In the genomic region with DNA sequence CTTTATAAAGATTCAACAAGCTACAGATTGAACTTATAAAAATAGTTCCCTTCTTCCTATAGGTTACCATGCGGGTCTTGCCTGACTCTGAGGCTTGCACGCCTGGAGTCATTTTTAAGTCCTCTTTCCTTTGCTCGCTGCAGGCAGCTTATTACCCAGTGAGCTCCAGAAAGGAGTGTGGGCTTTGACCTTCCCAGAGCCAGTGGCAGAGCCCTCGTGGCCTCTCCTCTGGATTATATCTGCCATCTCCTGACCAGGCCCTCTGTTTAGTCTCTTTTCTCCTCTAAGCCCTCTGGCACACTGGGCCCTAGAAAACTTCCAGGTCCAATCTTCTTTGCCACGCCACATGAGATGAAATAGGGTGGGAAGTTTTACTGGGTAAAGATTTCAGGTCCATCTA, we compare ENCODE assay signal across 14 cellular contexts. TPM values are rescaled to one million over a fixed set of nuclear protein-coding genes. Genes with fewer than 3 reads are reported as not detected.
DNase-seq lines count a peak whose midpoint lies in the region; ATAC-seq and TF ChIP-seq lines count a peak whose summit lies in the region.
"Had no signal": no experiment of that assay in that cellular context is flagged by ENCODE, and none has a peak within 500 bp of the region (broad histone marks: within the 10 kb centered on the region; RNA-seq: fewer than 3 reads in every experiment).

No MANE protein-coding gene starts in this region.

- H3K9me3 Mint-ChIP-seq in activated CD8-positive, alpha-beta T cell treated with anti-CD3 and anti-CD28 coated beads for 36 hours, result peaks cover 2% of the 10 kb centered on the region
- H3K9me3 Mint-ChIP-seq in activated CD8-positive, alpha-beta T cell treated with anti-CD3 and anti-CD28 coated beads, Interleukin-2, amount 10 ng/mL, durations not matched to agents 7 days and 5 days (ENCODE audit: insufficient read depth), result no peaks in the 10 kb centered on the region
- H3K9me3 Mint-ChIP-seq in activated naive CD8-positive, alpha-beta T cell (ENCODE audit: low read depth), result no peaks in the 10 kb centered on the region
- no peaks in the 10 kb centered on the region for H3K9me3 Mint-ChIP-seq in activated naive CD8-positive, alpha-beta T cell treated with anti-CD3 and anti-CD28 coated beads, Interleukin-2, amount 50 U/mL, for 24 hours
- H3K9me3 Mint-ChIP-seq in type B pancreatic cell, result no peaks in the 10 kb centered on the region
- H3K9me3 Mint-ChIP-seq: H9 had no signal

- H3K36me3 ChIP-seq in mesenchymal stem cell (ENCODE audit: control insufficient read depth in 1 of 2, insufficient read depth in 2 of 2, low read depth in 1 of 2, low read length in 2 of 2), result no peaks in the 10 kb centered on the region
- H3K36me3 ChIP-seq: BLaER1 had no signal

- H3K4ac ChIP-seq in mesenchymal stem cell (ENCODE audit: low read depth in 1 of 2, low read length in 2 of 2), result no peak overlapping the region

- no peak overlapping the region for H2AK5ac ChIP-seq in mesenchymal stem cell (ENCODE audit: low read length, severe bottlenecking)

- peaks cover 67% of the 10 kb centered on the region for H3K4me1 Mint-ChIP-seq in activated CD8-positive, alpha-beta T cell treated with anti-CD3 and anti-CD28 coated beads for 36 hours (ENCODE audit: low read depth)
- peaks cover 45% of the 10 kb centered on the region for H3K4me1 Mint-ChIP-seq in activated CD8-positive, alpha-beta T cell treated with anti-CD3 and anti-CD28 coated beads, Interleukin-2, amount 10 ng/mL, durations not matched to agents 7 days and 5 days (ENCODE audit: low read depth)
- H3K4me1 Mint-ChIP-seq in activated naive CD8-positive, alpha-beta T cell (ENCODE audit: low read depth), result peaks cover 59% of the 10 kb centered on the region
- H3K4me1 Mint-ChIP-seq in activated naive CD8-positive, alpha-beta T cell treated with anti-CD3 and anti-CD28 coated beads, Interleukin-2, amount 50 U/mL, for 24 hours, result peaks cover 70% of the 10 kb centered on the region
- H3K4me1 Mint-ChIP-seq in type B pancreatic cell (ENCODE audit: unreplicated experiment), result peaks cover 24% of the 10 kb centered on the region

- H3K9ac ChIP-seq in mesenchymal stem cell (ENCODE audit: low read length), result no peak overlapping the region
- H3K9ac ChIP-seq: BLaER1 had no signal

- no peaks in the 10 kb centered on the region for H3K27me3 Mint-ChIP-seq in activated CD8-positive, alpha-beta T cell treated with anti-CD3 and anti-CD28 coated beads for 36 hours
- H3K27me3 Mint-ChIP-seq in activated CD8-positive, alpha-beta T cell treated with anti-CD3 and anti-CD28 coated beads, Interleukin-2, amount 10 ng/mL, durations not matched to agents 7 days and 5 days (ENCODE audit: low read depth), result no peaks in the 10 kb centered on the region
- H3K27me3 Mint-ChIP-seq in activated naive CD8-positive, alpha-beta T cell, result no peaks in the 10 kb centered on the region
- H3K27me3 Mint-ChIP-seq in activated naive CD8-positive, alpha-beta T cell treated with anti-CD3 and anti-CD28 coated beads, Interleukin-2, amount 50 U/mL, for 24 hours, result no peaks in the 10 kb centered on the region
- H3K27me3 Mint-ChIP-seq in type B pancreatic cell, result no peaks in the 10 kb centered on the region

- POLR2A ChIA-PET in activated CD8-positive, alpha-beta T cell treated with anti-CD3 and anti-CD28 coated beads for 36 hours (lab: Charles Lee), result interaction anchor here (0.9 to 2.8 kb wide), 4 partner anchors 10 to 226 kb away, joined by 3 to 12 read pairs (median 4); a partner anchor contains a TSS
- POLR2A ChIA-PET in activated CD8-positive, alpha-beta T cell treated with anti-CD3 and anti-CD28 coated beads, Interleukin-2, amount 10 ng/mL, durations not matched to agents 7 days and 5 days (lab: Charles Lee), result interaction anchor here (0.9 to 1.6 kb wide), 2 partner anchors 10 to 41 kb away, joined by 3 to 5 read pairs; a partner anchor contains a TSS

- H3K27ac Mint-ChIP-seq in activated CD8-positive, alpha-beta T cell treated with anti-CD3 and anti-CD28 coated beads for 36 hours, result peak overlapping the region; percentile 16
- no peak overlapping the region for H3K27ac Mint-ChIP-seq in activated CD8-positive, alpha-beta T cell treated with anti-CD3 and anti-CD28 coated beads, Interleukin-2, amount 10 ng/mL, durations not matched to agents 7 days and 5 days
- H3K27ac Mint-ChIP-seq in activated naive CD8-positive, alpha-beta T cell, result peak overlapping the region; percentile 75
- H3K27ac Mint-ChIP-seq in activated naive CD8-positive, alpha-beta T cell treated with anti-CD3 and anti-CD28 coated beads, Interleukin-2, amount 50 U/mL, for 24 hours, result no peak overlapping the region
- H3K27ac Mint-ChIP-seq in type B pancreatic cell, result peak overlapping the region; percentile 70

- no peak overlapping the region for H3K4me3 Mint-ChIP-seq in activated CD8-positive, alpha-beta T cell treated with anti-CD3 and anti-CD28 coated beads for 36 hours
- no peak overlapping the region for H3K4me3 Mint-ChIP-seq in activated CD8-positive, alpha-beta T cell treated with anti-CD3 and anti-CD28 coated beads, Interleukin-2, amount 10 ng/mL, durations not matched to agents 7 days and 5 days
- H3K4me3 Mint-ChIP-seq in activated naive CD8-positive, alpha-beta T cell, result no peak overlapping the region
- H3K4me3 Mint-ChIP-seq in activated naive CD8-positive, alpha-beta T cell treated with anti-CD3 and anti-CD28 coated beads, Interleukin-2, amount 50 U/mL, for 24 hours, result no peak overlapping the region
- no peak overlapping the region for H3K4me3 Mint-ChIP-seq in type B pancreatic cell
- H3K4me3 Mint-ChIP-seq: H9 had no signal

- H2BK12ac ChIP-seq in mesenchymal stem cell (ENCODE audit: low read length in 2 of 2), result no peak overlapping the region

- no peak overlapping the region for H3K4me3 ChIP-seq in mesenchymal stem cell (ENCODE audit: insufficient read depth in 1 of 2, low read depth in 1 of 2, low read length in 2 of 2)
- H3K4me3 ChIP-seq: BLaER1 had no signal

- DNase-seq in activated CD8-positive, alpha-beta T cell treated with anti-CD3 and anti-CD28 coated beads for 36 hours, result no peak
- DNase-seq in activated CD8-positive, alpha-beta T cell treated with anti-CD3 and anti-CD28 coated beads, Interleukin-2, amount 10 ng/mL, durations not matched to agents 7 days and 5 days, result no peak
- DNase-seq in activated naive CD8-positive, alpha-beta T cell treated with anti-CD3 and anti-CD28 coated beads, Interleukin-2, amount 50 U/mL, for 24 hours, result no peak
- DNase-seq in mesenchymal stem cell (no peak), type B pancreatic cell (ENCODE audit: extremely low spot score, unreplicated experiment) (no peak)
- DNase-seq in stimulated activated CD4-positive, alpha-beta T cell treated with anti-CD3 and anti-CD28 coated beads, Interleukin-4, amount 100 ng/mL, for 4 hours, result no peak
- DNase-seq: AML-193, DMS 273 treated with DMSO at 0.1 percent for 48 hours, GOT3, H9 had no signal

- H3K4me2 ChIP-seq in mesenchymal stem cell (ENCODE audit: low read length, poor library complexity, severe bottlenecking), result no peak overlapping the region
- H3K4me2 ChIP-seq: BLaER1 had no signal

- CTCF ChIA-PET in activated CD8-positive, alpha-beta T cell treated with anti-CD3 and anti-CD28 coated beads for 36 hours (lab: Charles Lee), result interaction anchor here (1.6 to 2.0 kb wide), 2 partner anchors 10 to 16 kb away, joined by 5 to 9 read pairs; no protein-coding TSS in a partner anchor
- CTCF ChIA-PET in activated CD8-positive, alpha-beta T cell treated with anti-CD3 and anti-CD28 coated beads, Interleukin-2, amount 10 ng/mL, durations not matched to agents 7 days and 5 days (lab: Charles Lee), result interaction anchor here (0.8 to 1.7 kb wide), 5 partner anchors 10 to 20 kb away, joined by 3 to 6 read pairs (median 3); no protein-coding TSS in a partner anchor

- no peak overlapping the region for H3K18ac ChIP-seq in mesenchymal stem cell (ENCODE audit: low read depth in 1 of 2, low read length in 2 of 2)

- no peaks in the 10 kb centered on the region for H3K9me3 ChIP-seq in mesenchymal stem cell (ENCODE audit: control insufficient read depth, low read length)
- H3K9me3 ChIP-seq: BLaER1 had no signal

- H3K36me3 Mint-ChIP-seq in activated CD8-positive, alpha-beta T cell treated with anti-CD3 and anti-CD28 coated beads for 36 hours (ENCODE audit: low read depth), result peaks cover 20% of the 10 kb centered on the region
- H3K36me3 Mint-ChIP-seq in activated CD8-positive, alpha-beta T cell treated with anti-CD3 and anti-CD28 coated beads, Interleukin-2, amount 10 ng/mL, durations not matched to agents 7 days and 5 days (ENCODE audit: low read depth), result peaks cover 2% of the 10 kb centered on the region
- H3K36me3 Mint-ChIP-seq in activated naive CD8-positive, alpha-beta T cell, result peaks cover 1% of the 10 kb centered on the region
- peaks cover 5% of the 10 kb centered on the region for H3K36me3 Mint-ChIP-seq in activated naive CD8-positive, alpha-beta T cell treated with anti-CD3 and anti-CD28 coated beads, Interleukin-2, amount 50 U/mL, for 24 hours (ENCODE audit: low read depth)
- no peaks in the 10 kb centered on the region for H3K36me3 Mint-ChIP-seq in type B pancreatic cell

- H3K79me1 ChIP-seq in mesenchymal stem cell (replicated peaks; ENCODE audit: low read length, poor library complexity, severe bottlenecking), result no peaks in the 10 kb centered on the region

- no peak for TF ChIP-seq CTCF in activated CD8-positive, alpha-beta T cell treated with anti-CD3 and anti-CD28 coated beads for 36 hours (IDR thresholded peaks at IDR 0.05)
- TF ChIP-seq CTCF in type B pancreatic cell (conservative IDR thresholded peaks at IDR 0.05), result no peak

- H3K4me1 ChIP-seq in mesenchymal stem cell (ENCODE audit: control insufficient read depth, insufficient read depth, low read depth, low read length), result no peaks in the 10 kb centered on the region

- no peak overlapping the region for H3K27ac ChIP-seq in mesenchymal stem cell (ENCODE audit: low read length, poor library complexity, severe bottlenecking)
- H3K27ac ChIP-seq: 22Rv1, BLaER1 had no signal

- H4K8ac ChIP-seq in mesenchymal stem cell (ENCODE audit: low read length), result no peak overlapping the region

- no peak overlapping the region for H2BK5ac ChIP-seq in mesenchymal stem cell (ENCODE audit: low read depth, low read length, poor library complexity, severe bottlenecking)

- H4K91ac ChIP-seq in mesenchymal stem cell (ENCODE audit: low read length), result no peak overlapping the region

- no peak overlapping the region for H2BK120ac ChIP-seq in mesenchymal stem cell (ENCODE audit: low read depth, low read length)

- no peak overlapping the region for H2AFZ ChIP-seq in mesenchymal stem cell (ENCODE audit: low read depth, low read length)

- 77% methylated on average over 5 of the region's 5 CpGs for WGBS in mesenchymal stem cell

- peak overlapping the region; percentile 36 for H2BK15ac ChIP-seq in mesenchymal stem cell (ENCODE audit: low read depth, poor library complexity, severe bottlenecking)

- no peak for ATAC-seq in activated CD8-positive, alpha-beta T cell treated with anti-CD3 and anti-CD28 coated beads for 36 hours
- no peak for ATAC-seq in activated CD8-positive, alpha-beta T cell treated with anti-CD3 and anti-CD28 coated beads, Interleukin-2, amount 10 ng/mL, durations not matched to agents 7 days and 5 days
- ATAC-seq in activated naive CD8-positive, alpha-beta T cell treated with anti-CD3 and anti-CD28 coated beads, Interleukin-2, amount 50 U/mL, for 24 hours, result no peak
- ATAC-seq in HG03432 (IDR thresholded peaks at IDR 0.05; ENCODE audit: unreplicated experiment), result no peak

- no peaks in the 10 kb centered on the region for H3K27me3 ChIP-seq in mesenchymal stem cell (ENCODE audit: control insufficient read depth in 1 of 2, insufficient read depth in 1 of 2, low read length in 2 of 2)
- H3K27me3 ChIP-seq: BLaER1 had no signal

- no peak overlapping the region for H3K14ac ChIP-seq in mesenchymal stem cell (ENCODE audit: low read length in 2 of 2)

- intact Hi-C loops in activated CD8-positive, alpha-beta T cell treated with anti-CD3 and anti-CD28 coated beads for 36 hours (cut with micrococcal nuclease), result no loop called here

- no peak overlapping the region for H3K23ac ChIP-seq in mesenchymal stem cell (ENCODE audit: low read length in 2 of 2)

RNA-seq across cellular contexts. Expression of a gene that starts 39.9 kb away (rescaled TPM):
- 100 to 1,000 TPM; 112 to 114 TPM for total RNA-seq in activated CD8-positive, alpha-beta T cell treated with anti-CD3 and anti-CD28 coated beads for 36 hours
- total RNA-seq in activated CD8-positive, alpha-beta T cell treated with anti-CD3 and anti-CD28 coated beads, Interleukin-2, amount 10 ng/mL, durations not matched to agents 7 days and 5 days, result 100 to 1,000 TPM; 115 to 118 TPM
- 5.9 TPM for polyA plus RNA-seq in mesenchymal stem cell (2013, experiment 1 of 2)
- polyA plus RNA-seq in mesenchymal stem cell (2013, experiment 2 of 2), result 5.6 TPM
- total RNA-seq in type B pancreatic cell (ENCODE audit: low replicate concordance), result 19.2 and 49.6 TPM in 2 replicates

Comparison
In these comparisons a context has a peak if more than half of its experiments do, and no peak if none do; other contexts are left out.
1. H3K27ac Mint-ChIP-seq: peak in activated CD8-positive, alpha-beta T cell treated with anti-CD3 and anti-CD28 coated beads for 36 hours (single experiment), activated naive CD8-positive, alpha-beta T cell (single experiment) and type B pancreatic cell (single experiment); none in activated CD8-positive, alpha-beta T cell treated with anti-CD3 and anti-CD28 coated beads, Interleukin-2, amount 10 ng/mL, durations not matched to agents 7 days and 5 days (single experiment) and activated naive CD8-positive, alpha-beta T cell treated with anti-CD3 and anti-CD28 coated beads, Interleukin-2, amount 50 U/mL, for 24 hours (single experiment).